In genomic region chr22:36722055-36722454, GRCh38 we compare ENCODE assay signal across 12 cellular contexts. TPM values are rescaled to one million over a fixed set of nuclear protein-coding genes. Genes with fewer than 3 reads are reported as not detected.
"Had no signal": no experiment of that assay in that cellular context is flagged by ENCODE, and none has a peak within 500 bp of the region (broad histone marks: within the 10 kb centered on the region; RNA-seq: fewer than 3 reads in every experiment).

No MANE protein-coding gene starts in this region.

- H3K4me3 ChIP-seq: GM23248, GM23338, HAP-1 had no signal

- H3K9me3 ChIP-seq: HAP-1 had no signal

- H3K4me1 ChIP-seq: HAP-1 had no signal

- FAIRE-seq: H1, H54 had no signal

- DNase-seq: GM23248, GOT3, H7, H9, HCEC 1CT, HFFc6 had no signal

- ATAC-seq: GM23338, HCT116 had no signal

- H3K27ac ChIP-seq: GM23248 had no signal

- H3K36me3 ChIP-seq: HAP-1 had no signal

RNA-seq across cellular contexts. Expression of gene CACNG2, which starts 18.5 kb away (rescaled TPM):
- total RNA-seq: GM23248, GM23338, H1, H4, H7, H9, HFFc6 had no signal
- polyA plus RNA-seq: GM23248, GM23338, H1 had no signal
